18 cellular contexts compared by ENCODE assay signal in genomic region chr6:2744778-2745177, GRCh38. TPM values are rescaled to one million over a fixed set of nuclear protein-coding genes. Genes with fewer than 3 reads are reported as not detected.
DNase-seq lines count a peak whose midpoint lies in the region; ATAC-seq, FAIRE-seq and TF ChIP-seq lines count a peak whose summit lies in the region.
"Had no signal": no experiment of that assay in that cellular context is flagged by ENCODE, and none has a peak within 500 bp of the region (broad histone marks: within the 10 kb centered on the region; RNA-seq: fewer than 3 reads in every experiment).

No MANE protein-coding gene starts in this region.

- H3K4me1 ChIP-seq in HepG2 (ENCODE audit: insufficient read depth, low read length) (peaks cover 24% of the 10 kb centered on the region), right lobe of liver (peaks cover 0 to 14% (median 2%) of the 10 kb centered on the region in 4 donors), RWPE2 (ENCODE audit: insufficient read depth, poor library complexity, severe bottlenecking) (no peaks in the 10 kb centered on the region), right cardiac atrium (ENCODE audit: control insufficient read depth, insufficient read depth, low read length) (no peaks in the 10 kb centered on the region), skeletal muscle tissue (ENCODE audit: control insufficient read depth in 3 of 3, insufficient read depth in 3 of 3, low read length in 3 of 3) (peaks cover 30 to 56% (median 30%) of the 10 kb centered on the region in 3 donors)

- H3K9ac ChIP-seq in HepG2 (ENCODE audit: insufficient read depth, low read depth, low read length) = no peak overlapping the region
- H3K9ac ChIP-seq in skeletal muscle tissue (ENCODE audit: low read depth in 1 of 3, low read length in 3 of 3) = peak overlapping the region in 2 of 3 donors; percentile 32 to 55

- no peak overlapping the region for H3K27ac Mint-ChIP-seq in type B pancreatic cell

- no peak for TF ChIP-seq RAD21 in HepG2 (CRISPR knock-in tag; IDR thresholded peaks at IDR 0.05)

- no peaks in the 10 kb centered on the region for H3K9me3 Mint-ChIP-seq in type B pancreatic cell
- H3K9me3 Mint-ChIP-seq: CD14-positive monocyte had no signal

- peak overlapping the region; percentile 60 for H3K4me2 ChIP-seq in HepG2 (ENCODE audit: low read depth, low read length)

- H3K27ac ChIP-seq in HepG2 (ENCODE audit: extremely low read length, insufficient read depth, low read length) = no peak overlapping the region
- no peak overlapping the region for H3K27ac ChIP-seq in right lobe of liver
- H3K27ac ChIP-seq in RWPE2 (ENCODE audit: poor library complexity, severe bottlenecking) = no peak overlapping the region
- H3K27ac ChIP-seq in right cardiac atrium (ENCODE audit: low read length) = peak overlapping the region; percentile 87
- H3K27ac ChIP-seq in skeletal muscle tissue (ENCODE audit: low read depth, low read length) = no peak overlapping the region

- BruUV-seq in HepG2 (replicated peaks; lab: Mats Ljungman, UMichigan) = no TSS peak

- CTCF ChIA-PET in HepG2 (lab: Yijun Ruan, JAX; ENCODE audit: low intra/inter-chr PET ratio, low total read pairs) = interaction anchor here (1.8 kb wide), 1 partner anchor 1149 kb away, joined by 3 read pairs; no protein-coding TSS in a partner anchor

- H3K4me3 ChIP-seq in HepG2 (replicated peaks in 1 of 3; ENCODE audit: insufficient read depth in 1 of 3, low read depth in 2 of 3, low read length in 3 of 3) (no peak overlapping the region), right lobe of liver (no peak overlapping the region), RWPE2 (ENCODE audit: severe bottlenecking) (no peak overlapping the region), right cardiac atrium (ENCODE audit: low read length) (no peak overlapping the region), skeletal muscle tissue (ENCODE audit: low read length in 3 of 3) (peak overlapping the region; percentile 8 to 61 (median 14))
- H3K4me3 ChIP-seq: GM12878 had no signal

- H4K20me1 ChIP-seq in HepG2 (ENCODE audit: insufficient read depth, low read length) = no peaks in the 10 kb centered on the region

- intact Hi-C loops in HepG2 (cut with micrococcal nuclease; ENCODE audit: unreplicated experiment) = loop anchor here (5.0 kb wide), 1 partner anchor 1147 kb away; no protein-coding TSS in a partner anchor
- intact Hi-C loops in right lobe of liver (cut with DNase I) = no loop called here
- intact Hi-C loops in right cardiac atrium (cut with DNase I) = loop anchor here in 2 of 4 donors (5.0 to 10.0 kb wide), 2 partner anchors 1140 to 1147 kb away; partner anchors contain the start of gene FOXC1 (in 1 of the 2)

- H3K36me3 Mint-ChIP-seq in type B pancreatic cell = no peaks in the 10 kb centered on the region

- H2AFZ ChIP-seq in HepG2 (ENCODE audit: low read length) = no peak overlapping the region

- H3K79me2 ChIP-seq in HepG2 (ENCODE audit: insufficient read depth, low read length) = no peaks in the 10 kb centered on the region

- DNase-seq in HepG2 (ENCODE audit: low spot score) (no peak), right lobe of liver (no peak), RWPE2 (ENCODE audit: low spot score) (no peak), right cardiac atrium (no peak), hypothalamus (lab: John Stamatoyannopoulos, UW) (no peak), type B pancreatic cell (ENCODE audit: extremely low spot score, unreplicated experiment) (no peak)
- DNase-seq: DMS 273 treated with DMSO at 0.1 percent for 48 hours, GF-D8, H7, IMR-90, Karpas-422, NCI-H1436, NCI-H1930, NCI-H345 had no signal

- TF ChIP-seq POLR2A in HepG2 (IDR thresholded peaks at IDR 0.05; ENCODE audit: insufficient read depth in 1 of 2, low read depth in 2 of 2, low read length in 2 of 2) (no peak), right lobe of liver (IDR thresholded peaks at IDR 0.05) (no peak)

- TF ChIP-seq EP300 in HepG2 (IDR thresholded peaks at IDR 0.05; ENCODE audit: low read depth in 2 of 2, low read length in 2 of 2) (no peak), HepG2 (CRISPR knock-in tag; IDR thresholded peaks at IDR 0.05; ENCODE audit: borderline replicate concordance) (no peak)

- H3K4me3 Mint-ChIP-seq in type B pancreatic cell = no peak overlapping the region
- H3K4me3 Mint-ChIP-seq: CD14-positive monocyte had no signal

- peaks cover 9% of the 10 kb centered on the region for H3K27me3 Mint-ChIP-seq in type B pancreatic cell

- peaks cover 28% of the 10 kb centered on the region for H3K4me1 Mint-ChIP-seq in type B pancreatic cell (ENCODE audit: unreplicated experiment)

- H3K36me3 ChIP-seq in HepG2 (replicated peaks in 1 of 2; ENCODE audit: control insufficient read depth in 1 of 2, insufficient read depth in 2 of 2, low read length in 2 of 2) (no peaks in the 10 kb centered on the region), right lobe of liver (no peaks in the 10 kb centered on the region), RWPE2 (ENCODE audit: low read depth) (no peaks in the 10 kb centered on the region), skeletal muscle tissue (ENCODE audit: control insufficient read depth in 3 of 3, insufficient read depth in 3 of 3, low read length in 3 of 3) (no peaks in the 10 kb centered on the region)

- no peak for FAIRE-seq in HepG2 (lab: Jason Lieb, UNC)
- FAIRE-seq: GM12878 had no signal

- H3K9me3 ChIP-seq in HepG2 (ENCODE audit: low read length) (no peaks in the 10 kb centered on the region), right lobe of liver (no peaks in the 10 kb centered on the region), RWPE2 (ENCODE audit: severe bottlenecking) (no peaks in the 10 kb centered on the region), right cardiac atrium (ENCODE audit: control insufficient read depth, low read length) (no peaks in the 10 kb centered on the region), skeletal muscle tissue (ENCODE audit: control insufficient read depth in 3 of 3, low read length in 3 of 3) (no peaks in the 10 kb centered on the region)

- WGBS in HepG2 (ENCODE audit: low lambda C conversion rate) = 69% methylated on average over 8 of the region's 8 CpGs
- 84% methylated on average over 8 of the region's 8 CpGs for WGBS in right lobe of liver (ENCODE audit: insufficient coverage, low coverage, low lambda C conversion rate, missing lambda C conversion rate)
- WGBS in right cardiac atrium = 91% methylated on average over 8 of the region's 8 CpGs

- no peak for TF ChIP-seq CTCF in HepG2 (CRISPR knock-in tag; IDR thresholded peaks at IDR 0.05)
- no peak for TF ChIP-seq CTCF in right lobe of liver (IDR thresholded peaks at IDR 0.05)
- TF ChIP-seq CTCF in RWPE2 (IDR thresholded peaks at IDR 0.05; ENCODE audit: poor library complexity, severe bottlenecking) = peak; percentile 16
- TF ChIP-seq CTCF in type B pancreatic cell (conservative IDR thresholded peaks at IDR 0.05) = no peak

- POLR2A ChIA-PET in HepG2 (lab: Yijun Ruan, JAX) = no interaction called here

- in situ Hi-C loops in HepG2 (cut with HindIII; ENCODE audit: extremely low pct_ligation_motif_present, low pct_unique_long_range_greater_than_20kb) = loop anchor here (5.0 kb wide), 1 partner anchor 1147 kb away; no protein-coding TSS in a partner anchor

- no peak for ATAC-seq in HepG2
- ATAC-seq in right lobe of liver = no peak
- ATAC-seq in RWPE2 (ENCODE audit: low read depth) = no peak
- no peak for ATAC-seq in right cardiac atrium
- ATAC-seq in HG03196 (IDR thresholded peaks at IDR 0.05; ENCODE audit: unreplicated experiment) = no peak
- ATAC-seq: GM12878 had no signal

- H3K27me3 ChIP-seq in HepG2 (ENCODE audit: control insufficient read depth in 1 of 2, insufficient read depth in 2 of 2, low read length in 2 of 2) (peaks cover 0 to 6% of the 10 kb centered on the region in 2 experiments; a peak in 1 of 5 replicates), right lobe of liver (no peaks in the 10 kb centered on the region), RWPE2 (ENCODE audit: insufficient read depth, poor library complexity, severe bottlenecking) (no peaks in the 10 kb centered on the region), right cardiac atrium (ENCODE audit: control insufficient read depth, insufficient read depth) (no peaks in the 10 kb centered on the region), skeletal muscle tissue (ENCODE audit: control insufficient read depth in 3 of 3, insufficient read depth in 3 of 3, low read length in 3 of 3) (no peaks in the 10 kb centered on the region)

RNA-seq across cellular contexts. Expression of gene MYLK4, which starts 5.9 kb away (rescaled TPM):
- 0.15 and 0.29 TPM in 2 replicates for total RNA-seq in HepG2 (2016; rRNA removed; fragmentation: Illumina TruSeq; extraction: Trizol)
- total RNA-seq in HepG2 (2016; cell fraction: cytosol; rRNA removed; fragmentation: Illumina TruSeq; extraction: Trizol; ENCODE audit: low read depth) = 0.09 and 0.10 TPM in 2 replicates
- 0.16 and 0.32 TPM in 2 replicates for total RNA-seq in HepG2 (2016; cell fraction: insoluble cytoplasmic fraction; rRNA removed; fragmentation: Illumina TruSeq; extraction: Trizol)
- total RNA-seq in HepG2 (2016; cell fraction: membrane; rRNA removed; fragmentation: Illumina TruSeq; extraction: Trizol) = 0.03 and 0.10 TPM in 2 replicates
- total RNA-seq in HepG2 (2016; cell fraction: nucleus; rRNA removed; fragmentation: Illumina TruSeq; extraction: Trizol) = 0.31 and 0.34 TPM in 2 replicates
- polyA plus RNA-seq in HepG2 (2011; rRNA removed) = 0.26 and 0.46 TPM in 2 replicates
- polyA plus RNA-seq in HepG2 (2011; cell fraction: cytosol; rRNA removed) = 0.07 and 0.17 TPM in 2 replicates
- polyA plus RNA-seq in HepG2 (2011; cell fraction: nucleus; rRNA removed) = 1.3 and 2.2 TPM in 2 replicates
- 0.49 and 0.50 TPM in 2 replicates for polyA plus RNA-seq in HepG2 (2012)
- 0.02 TPM in 1 of 2 replicates, not detected in the other for polyA plus RNA-seq in HepG2 (2016; cell fraction: cytosol; fragmentation: Illumina TruSeq; extraction: Trizol; ENCODE audit: low read depth)
- 0.11 and 0.14 TPM in 2 replicates for polyA plus RNA-seq in HepG2 (2016; cell fraction: insoluble cytoplasmic fraction; fragmentation: Illumina TruSeq; extraction: Trizol; ENCODE audit: low read depth)
- 0.06 and 0.08 TPM in 2 replicates for polyA plus RNA-seq in HepG2 (2016; cell fraction: membrane; fragmentation: Illumina TruSeq; extraction: Trizol; ENCODE audit: low read depth)
- polyA plus RNA-seq in HepG2 (2016; cell fraction: nucleus; fragmentation: Illumina TruSeq; extraction: Trizol; ENCODE audit: insufficient read depth, low read depth) = 0.44 and 0.70 TPM in 2 replicates
- polyA minus RNA-seq in HepG2 (2011; rRNA and poly(A)+ RNA removed; ENCODE audit: low replicate concordance) = 0.10 and 0.33 TPM in 2 replicates
- polyA minus RNA-seq in HepG2 (2011; cell fraction: cytosol; rRNA and poly(A)+ RNA removed) = 0.09 TPM in 1 of 2 replicates, not detected in the other
- 0.64 and 0.87 TPM in 2 replicates for polyA minus RNA-seq in HepG2 (2011; cell fraction: nucleus; rRNA and poly(A)+ RNA removed)
- under 1 TPM in 5 of 6 experiments, not detected in 1; 0.22 to 0.46 (median 0.27) TPM for total RNA-seq in right lobe of liver
- total RNA-seq in right cardiac atrium = 1 to 10 TPM; 1.9 to 3.7 (median 2.5) TPM
- 1.3 TPM for polyA plus RNA-seq in right cardiac atrium
- total RNA-seq in skeletal muscle tissue = 5.7 TPM
- total RNA-seq in type B pancreatic cell (ENCODE audit: low replicate concordance) = 0.29 and 0.65 TPM in 2 replicates

RNA-seq across cellular contexts. Expression of gene WRNIP1, which starts 20.4 kb away (rescaled TPM):
- total RNA-seq in HepG2 (2016; rRNA removed; fragmentation: Illumina TruSeq; extraction: Trizol) (88.9 and 90.3 TPM in 2 replicates), right lobe of liver (10 to 100 TPM; 15.8 to 36.8 (median 20.7) TPM), right cardiac atrium (10 to 100 TPM; 34.7 to 49.3 (median 43.6) TPM), skeletal muscle tissue (27.7 TPM), type B pancreatic cell (ENCODE audit: low replicate concordance) (37.6 and 41.2 TPM in 2 replicates)
- total RNA-seq in HepG2 (2016; cell fraction: cytosol; rRNA removed; fragmentation: Illumina TruSeq; extraction: Trizol; ENCODE audit: low read depth) = 14.5 and 15.0 TPM in 2 replicates
- total RNA-seq in HepG2 (2016; cell fraction: insoluble cytoplasmic fraction; rRNA removed; fragmentation: Illumina TruSeq; extraction: Trizol) = 82.7 and 90.1 TPM in 2 replicates
- total RNA-seq in HepG2 (2016; cell fraction: membrane; rRNA removed; fragmentation: Illumina TruSeq; extraction: Trizol) = 49.2 and 50.7 TPM in 2 replicates
- 48.4 and 54.7 TPM in 2 replicates for total RNA-seq in HepG2 (2016; cell fraction: nucleus; rRNA removed; fragmentation: Illumina TruSeq; extraction: Trizol)
- polyA plus RNA-seq in HepG2 (2011; rRNA removed) (73.4 and 77.7 TPM in 2 replicates), right cardiac atrium (44.1 TPM)
- 83.3 and 106 TPM in 2 replicates for polyA plus RNA-seq in HepG2 (2011; cell fraction: cytosol; rRNA removed)
- 69.3 and 70.9 TPM in 2 replicates for polyA plus RNA-seq in HepG2 (2011; cell fraction: nucleus; rRNA removed)
- 57.7 and 65.4 TPM in 2 replicates for polyA plus RNA-seq in HepG2 (2012)
- 15.1 and 16.9 TPM in 2 replicates for polyA plus RNA-seq in HepG2 (2016; cell fraction: cytosol; fragmentation: Illumina TruSeq; extraction: Trizol; ENCODE audit: low read depth)
- 96.1 and 98.5 TPM in 2 replicates for polyA plus RNA-seq in HepG2 (2016; cell fraction: insoluble cytoplasmic fraction; fragmentation: Illumina TruSeq; extraction: Trizol; ENCODE audit: low read depth)
- polyA plus RNA-seq in HepG2 (2016; cell fraction: membrane; fragmentation: Illumina TruSeq; extraction: Trizol; ENCODE audit: low read depth) = 36.1 and 39.8 TPM in 2 replicates
- polyA plus RNA-seq in HepG2 (2016; cell fraction: nucleus; fragmentation: Illumina TruSeq; extraction: Trizol; ENCODE audit: insufficient read depth, low read depth) = 90.6 and 97.4 TPM in 2 replicates
- 73.1 and 84.7 TPM in 2 replicates for polyA minus RNA-seq in HepG2 (2011; rRNA and poly(A)+ RNA removed; ENCODE audit: low replicate concordance)
- 32.4 and 32.5 TPM in 2 replicates for polyA minus RNA-seq in HepG2 (2011; cell fraction: cytosol; rRNA and poly(A)+ RNA removed)
- polyA minus RNA-seq in HepG2 (2011; cell fraction: nucleus; rRNA and poly(A)+ RNA removed) = 39.9 and 43.4 TPM in 2 replicates

Comparison
In these comparisons a context has a peak if more than half of its experiments do, and no peak if none do; other contexts are left out.
1. H3K4me3 ChIP-seq: peak in skeletal muscle tissue (3 of 3); none in HepG2 (0 of 3), right lobe of liver (0 of 3), RWPE2 (single experiment) and right cardiac atrium (single experiment).